ENCODE assay signal across 8 cellular contexts in the genomic region with DNA sequence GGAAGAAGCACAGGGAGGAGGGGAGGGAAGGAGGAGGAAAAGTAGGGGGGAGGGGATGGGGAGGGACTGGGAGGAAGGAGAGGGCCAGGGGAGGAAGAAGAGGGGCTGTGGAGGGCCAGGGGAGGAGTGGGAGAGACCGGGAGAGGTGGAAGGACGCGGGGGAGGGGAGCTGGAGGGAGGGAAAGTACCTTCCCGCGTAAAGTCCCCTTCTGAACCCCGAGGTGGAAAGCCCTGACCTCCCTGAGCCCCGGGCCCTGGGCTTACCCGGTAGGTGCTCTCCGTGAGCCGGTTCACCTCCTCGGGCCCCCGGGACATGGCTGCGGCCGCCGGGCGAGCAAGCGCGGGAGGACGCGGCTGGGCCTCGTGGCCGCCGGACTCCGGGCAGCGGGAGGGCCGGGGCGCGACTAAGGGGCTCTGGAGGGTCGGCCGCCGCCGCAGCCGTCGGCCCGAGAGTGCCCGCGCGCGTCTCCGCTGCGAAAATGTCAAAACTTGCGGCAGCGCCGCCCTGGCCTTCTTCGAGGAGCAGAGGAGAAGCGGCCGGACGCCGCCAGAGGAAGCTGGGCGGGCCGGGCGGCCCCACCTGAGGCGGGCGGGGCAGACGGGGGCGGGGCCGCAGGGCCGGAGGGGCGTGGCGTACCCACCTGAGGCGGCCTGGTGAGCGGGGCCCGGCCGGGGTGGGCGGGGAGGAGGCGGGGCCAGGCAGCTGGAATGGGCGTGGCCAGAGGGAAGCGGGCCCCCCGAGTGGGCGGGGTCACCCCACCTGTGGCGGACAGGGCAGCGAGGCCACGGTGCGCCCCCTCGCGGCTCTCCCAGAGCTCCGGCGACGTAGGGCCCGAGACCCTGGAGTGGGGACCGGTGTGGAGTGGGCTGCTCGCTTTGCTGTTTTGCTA. TPM values are rescaled to one million over a fixed set of nuclear protein-coding genes. Genes with fewer than 3 reads are reported as not detected.
A peak's percentile ranks its signal among the peaks of the same experiment; 100 is the strongest.
DNase-seq lines count a peak whose midpoint lies in the region; ATAC-seq and TF ChIP-seq lines count a peak whose summit lies in the region.

TSS of gene BAIAP2L1 (minus strand) at position 553 of the 890 bp plus-strand sequence. CDS start at position 315, 238 bp downstream.

- 1% methylated on average over 41 of the region's 82 CpGs for WGBS in prostate gland

- TF ChIP-seq CTCF in DOHH2 (IDR thresholded peaks at IDR 0.05; ENCODE audit: low read depth, low read length, poor library complexity, severe bottlenecking), result peak; percentile 95
- peak; percentile 63 to 89 (median 86) for TF ChIP-seq CTCF in prostate gland (IDR thresholded peaks at IDR 0.05)
- peak; percentile 39 to 70 (median 55) for TF ChIP-seq CTCF in uterus (IDR thresholded peaks at IDR 0.05)

- peaks cover 6% of the 10 kb centered on the region; the same call in 1 of the 2 replicates for H4K20me1 ChIP-seq in DOHH2 (ENCODE audit: control insufficient read depth, insufficient read depth, low read depth, low read length)

- H3K4me3 ChIP-seq in DOHH2 (ENCODE audit: low read length), result peak within 1 kb of the TSS; percentile 75
- peak within 1 kb of the TSS; percentile 71 to 89 for H3K4me3 ChIP-seq in prostate gland
- peak within 1 kb of the TSS; percentile 8 to 33 for H3K4me3 ChIP-seq in uterus

- peak within 1 kb of the TSS; percentile 74 for H3K4me2 ChIP-seq in DOHH2 (ENCODE audit: low read length)

- H3K4me1 ChIP-seq in DOHH2 (ENCODE audit: control insufficient read depth, low read length) (peaks cover 37% of the 10 kb centered on the region), prostate gland (replicated peaks) (no peaks in the 10 kb centered on the region), uterus (peaks cover 0 to 8% of the 10 kb centered on the region in 2 donors)

- peaks cover 10% of the 10 kb centered on the region for H3F3A ChIP-seq in DOHH2 (ENCODE audit: control insufficient read depth, insufficient read depth)

- TF ChIP-seq POLR2A in prostate gland (IDR thresholded peaks at IDR 0.05) (peak; percentile 95), uterus (IDR thresholded peaks at IDR 0.05) (peak; percentile 11 to 28)

- H3K9me3 ChIP-seq in DOHH2 (ENCODE audit: control insufficient read depth, insufficient read depth, low read length), result no peaks in the 10 kb centered on the region
- no peaks in the 10 kb centered on the region for H3K9me3 ChIP-seq in prostate gland
- no peaks in the 10 kb centered on the region for H3K9me3 ChIP-seq in uterus

- ATAC-seq in Right ventricle myocardium inferior, result peak; percentile 88

- H3K27ac ChIP-seq in DOHH2 (ENCODE audit: low read depth, low read length), result no peak within 1 kb of the TSS
- H3K27ac ChIP-seq in prostate gland, result peak within 1 kb of the TSS; percentile 91 to 97
- peak within 1 kb of the TSS in 1 of 2 donors; percentile 12 for H3K27ac ChIP-seq in uterus

- no peaks in the 10 kb centered on the region for H3K9me2 ChIP-seq in DOHH2 (replicated peaks; ENCODE audit: control insufficient read depth, low read length)

- intact Hi-C loops in Right ventricle myocardium inferior (cut with DNase I), result loop anchor here (1.0 to 5.0 kb wide), 4 partner anchors 38 to 118 kb away; partner anchors contain the start of gene BRI3
- intact Hi-C loops in prostate gland (cut with DNase I), result loop anchor here (5.0 kb wide), 1 partner anchor 113 kb away; no protein-coding TSS in a partner anchor
- intact Hi-C loops in uterus (cut with DNase I; ENCODE audit: low total_unique reads), result no loop called here

- H3K36me3 ChIP-seq in DOHH2 (ENCODE audit: control insufficient read depth, low read length) (no peaks in the 10 kb centered on the region), prostate gland (no peaks in the 10 kb centered on the region), uterus (no peaks in the 10 kb centered on the region)

- peaks cover 31% of the 10 kb centered on the region for H3K27me3 ChIP-seq in DOHH2 (ENCODE audit: control insufficient read depth, low read length)
- no peaks in the 10 kb centered on the region for H3K27me3 ChIP-seq in prostate gland (replicated peaks; ENCODE audit: insufficient read depth)
- no peaks in the 10 kb centered on the region for H3K27me3 ChIP-seq in uterus

- DNase-seq in GOT3 (lab: John Stamatoyannopoulos, UW) (peak; percentile 35), LHCN-M2 (ENCODE audit: low read depth) (peak; percentile 38), SHP77 treated with DMSO at 0.1 percent for 48 hours (lab: John Stamatoyannopoulos, UW) (peak; percentile 47), Right ventricle myocardium inferior (ENCODE audit: missing footprints) (peak; percentile 75), prostate gland (ENCODE audit: low spot score) (peak; percentile 97), uterus (peak; percentile 61 to 65)
- DNase-seq in activated naive CD4-positive, alpha-beta T cell treated with Interleukin-2 at 50 U/mL for 16 hours, result peak; percentile 74

- 0 out of 2 replicates have a peak, but pooled peaks cover 2% of the 10 kb centered on the region for H3K79me2 ChIP-seq in DOHH2 (ENCODE audit: control insufficient read depth, low read length)

RNA-seq across cellular contexts. Expression of gene BAIAP2L1, which starts in this region (rescaled TPM):
- total RNA-seq in LHCN-M2 (2014; rRNA removed), result 2.9 TPM in 2 replicates
- 4.3 TPM for polyA plus RNA-seq in LHCN-M2 (2012)
- total RNA-seq in Right ventricle myocardium inferior, result 1.6 TPM
- 10 to 100 TPM; 24.7 to 41.6 TPM for total RNA-seq in prostate gland
- total RNA-seq in uterus, result 1 to 10 TPM in 3 of 4 donors, not detected in 1; 1.0 to 4.3 (median 2.1) TPM

Comparison
In these comparisons a context has a peak if more than half of its experiments do, and no peak if none do; other contexts are left out.
1. H3K4me3 ChIP-seq: peak in every context shown above with its lines; median percentile 80 in prostate gland; 75 in DOHH2; 20 in uterus.
2. DNase-seq: peak in every context shown above with its lines; median percentile 97 in prostate gland; 75 in Right ventricle myocardium inferior; 74 in activated naive CD4-positive, alpha-beta T cell treated with Interleukin-2 at 50 U/mL for 16 hours; 63 in uterus; 47 in SHP77 treated with DMSO at 0.1 percent for 48 hours; 38 in LHCN-M2; 35 in GOT3.